In genomic region chr6:21033095-21033494, GRCh38 we compare ENCODE assay signal across 22 cellular contexts.
A peak's percentile ranks its signal among the peaks of the same experiment; 100 is the strongest.
DNase-seq lines count a peak whose midpoint lies in the region; ATAC-seq and TF ChIP-seq lines count a peak whose summit lies in the region.
"Had no signal": no experiment of that assay in that cellular context is flagged by ENCODE, and none has a peak within 500 bp of the region (broad histone marks: within the 10 kb centered on the region; RNA-seq: fewer than 3 reads in every experiment).

No MANE protein-coding gene starts in this region.

- H3K4me3 Mint-ChIP-seq in activated T-helper 17 cell treated with anti-CD3 and anti-CD28 coated beads, Interleukin-2, amount 50 U/mL, for 72 hours: no peak overlapping the region
- no peak overlapping the region for H3K4me3 Mint-ChIP-seq in progenitor cell of endocrine pancreas (ENCODE audit: low read depth)
- H3K4me3 Mint-ChIP-seq: CD4-positive, CD25-positive, alpha-beta regulatory T cell; stimulated activated naive CD8-positive, alpha-beta T cell treated with anti-CD3 and anti-CD28 coated beads, Interleukin-15, amount 100 ng/mL, for 72 hours had no signal

- H3K9me3 Mint-ChIP-seq in activated T-helper 17 cell treated with anti-CD3 and anti-CD28 coated beads, Interleukin-2, amount 50 U/mL, for 72 hours: peaks cover 4% of the 10 kb centered on the region
- H3K9me3 Mint-ChIP-seq in progenitor cell of endocrine pancreas (ENCODE audit: low read depth): peaks cover 3% of the 10 kb centered on the region
- H3K9me3 Mint-ChIP-seq: stimulated activated naive CD8-positive, alpha-beta T cell treated with anti-CD3 and anti-CD28 coated beads, Interleukin-15, amount 100 ng/mL, for 72 hours had no signal

- H3K27me3 ChIP-seq in ACC112 (ENCODE audit: insufficient read depth, low read length): no peaks in the 10 kb centered on the region
- H3K27me3 ChIP-seq: brain microvascular endothelial cell, right lobe of liver had no signal

- H3K79me2 ChIP-seq in ACC112 (ENCODE audit: control insufficient read depth, insufficient read depth, low read length, unreplicated experiment): no peaks in the 10 kb centered on the region

- no peak for TF ChIP-seq CTCF in fibroblast of mammary gland (conservative IDR thresholded peaks at IDR 0.05; ENCODE audit: control insufficient read depth, insufficient read depth, low read depth, low read length)
- TF ChIP-seq CTCF in progenitor cell of endocrine pancreas (IDR thresholded peaks at IDR 0.05; ENCODE audit: unreplicated experiment): no peak

- H3K27ac Mint-ChIP-seq in activated T-helper 17 cell treated with anti-CD3 and anti-CD28 coated beads, Interleukin-2, amount 50 U/mL, for 72 hours: peak overlapping the region; percentile 4
- H3K27ac Mint-ChIP-seq in progenitor cell of endocrine pancreas: peak overlapping the region; percentile 14
- H3K27ac Mint-ChIP-seq: activated naive CD4-positive, alpha-beta T cell treated with anti-CD3 and anti-CD28 coated beads, Interleukin-2, amount 50 U/mL, for 72 hours; CD4-positive, CD25-positive, alpha-beta regulatory T cell had no signal

- H3K36me3 ChIP-seq in ACC112 (ENCODE audit: insufficient read depth, low read length): no peaks in the 10 kb centered on the region
- H3K36me3 ChIP-seq: brain microvascular endothelial cell, right lobe of liver had no signal

- no peaks in the 10 kb centered on the region for H3K4me1 Mint-ChIP-seq in activated T-helper 17 cell treated with anti-CD3 and anti-CD28 coated beads, Interleukin-2, amount 50 U/mL, for 72 hours
- H3K4me1 Mint-ChIP-seq in progenitor cell of endocrine pancreas (ENCODE audit: low read depth): peaks cover 11% of the 10 kb centered on the region
- H3K4me1 Mint-ChIP-seq: stimulated activated naive CD8-positive, alpha-beta T cell treated with anti-CD3 and anti-CD28 coated beads, Interleukin-15, amount 100 ng/mL, for 72 hours had no signal

- peak; percentile 49 for DNase-seq in fibroblast of mammary gland (ENCODE audit: low read depth)
- no peak for DNase-seq in progenitor cell of endocrine pancreas (ENCODE audit: low spot score, unreplicated experiment)
- DNase-seq in SHP77 (lab: John Stamatoyannopoulos, UW): no peak
- DNase-seq in activated CD4-positive, alpha-beta T cell treated with anti-CD3 and anti-CD28 coated beads, Interleukin-2, amount 50 U/mL, for 1 hour: no peak
- DNase-seq in COLO668 (lab: John Stamatoyannopoulos, UW; ENCODE audit: unreplicated experiment): no peak
- DNase-seq in T-helper 9 cell: no peak
- DNase-seq: activated CD8-positive, alpha-beta memory T cell treated with anti-CD3 and anti-CD28 coated beads for 24 hours; activated T-cell treated with anti-CD3 and anti-CD28 coated beads, Interleukin-2, amount 50 U/mL, for 48 hours; CD4-positive, CD25-positive, alpha-beta regulatory T cell; NCI-H1436 treated with DMSO at 0.1 percent for 48 hours; NCI-H2171 treated with DMSO at 0.1 percent for 48 hours; occipital lobe; SIG-M5; stimulated activated CD4-positive, alpha-beta T cell treated with anti-CD3 and anti-CD28 coated beads, Interleukin-1b, Interleukin-23, amount 100 ng/mL, for 48 hours; stimulated activated naive CD8-positive, alpha-beta T cell treated with anti-CD3 and anti-CD28 coated beads, Interleukin-15, amount 100 ng/mL, for 72 hours had no signal

- H3K27me3 Mint-ChIP-seq in activated T-helper 17 cell treated with anti-CD3 and anti-CD28 coated beads, Interleukin-2, amount 50 U/mL, for 72 hours: no peaks in the 10 kb centered on the region
- no peaks in the 10 kb centered on the region for H3K27me3 Mint-ChIP-seq in progenitor cell of endocrine pancreas
- H3K27me3 Mint-ChIP-seq: CD4-positive, CD25-positive, alpha-beta regulatory T cell; stimulated activated naive CD8-positive, alpha-beta T cell treated with anti-CD3 and anti-CD28 coated beads, Interleukin-15, amount 100 ng/mL, for 72 hours had no signal

- H3K4me3 ChIP-seq in ACC112 (ENCODE audit: low read depth, low read length) (peak overlapping the region; percentile 42), fibroblast of mammary gland (ENCODE audit: control insufficient read depth, low read depth, low read length) (no peak overlapping the region)
- H3K4me3 ChIP-seq: right lobe of liver had no signal

- H3K27ac ChIP-seq in ACC112 (ENCODE audit: low read depth, low read length): peak overlapping the region; percentile 82
- H3K27ac ChIP-seq: brain microvascular endothelial cell, right lobe of liver had no signal

- no peak for ATAC-seq in activated T-helper 17 cell treated with anti-CD3 and anti-CD28 coated beads, Interleukin-2, amount 50 U/mL, for 72 hours (replicated peaks)
- ATAC-seq: activated CD4-positive, CD25-positive, alpha-beta regulatory T cell treated with anti-CD3 and anti-CD28 coated beads, Interleukin-2, amount 50 U/mL, for 24 hours; activated naive CD4-positive, alpha-beta T cell treated with anti-CD3 and anti-CD28 coated beads, Interleukin-2, amount 50 U/mL, for 72 hours; HepG2; stimulated activated naive CD8-positive, alpha-beta T cell treated with anti-CD3 and anti-CD28 coated beads, Interleukin-15, amount 100 ng/mL, for 72 hours had no signal

- H2AFZ ChIP-seq in ACC112 (ENCODE audit: low read length, unreplicated experiment): peak overlapping the region; percentile 61

- peaks cover 21% of the 10 kb centered on the region for H3K36me3 Mint-ChIP-seq in activated T-helper 17 cell treated with anti-CD3 and anti-CD28 coated beads, Interleukin-2, amount 50 U/mL, for 72 hours (ENCODE audit: low read depth)
- H3K36me3 Mint-ChIP-seq in progenitor cell of endocrine pancreas (ENCODE audit: insufficient read depth): peaks cover 12% of the 10 kb centered on the region

- peaks cover 14% of the 10 kb centered on the region for H3K4me1 ChIP-seq in ACC112 (ENCODE audit: control insufficient read depth, insufficient read depth, low read length, unreplicated experiment)
